In the genomic region with DNA sequence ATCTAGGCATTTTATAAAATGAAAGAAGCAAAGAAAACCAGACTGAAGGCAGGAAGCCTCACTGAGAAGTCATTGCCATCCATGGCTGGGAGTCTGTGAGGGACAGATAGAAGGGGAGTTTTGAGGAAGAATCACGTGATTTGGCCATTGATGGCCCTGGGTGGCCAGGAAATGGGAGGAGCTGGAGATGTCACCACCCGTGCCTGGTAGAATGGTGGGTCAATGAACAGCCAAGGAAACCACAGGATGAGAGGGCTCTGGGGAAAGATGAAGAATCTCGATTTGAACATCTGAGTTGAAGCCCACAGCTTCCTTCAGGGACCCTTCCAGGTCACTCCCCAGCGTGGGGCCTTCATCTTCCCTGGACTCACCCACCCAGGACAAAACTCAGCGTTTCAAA, we compare ENCODE assay signal across 22 cellular contexts.
DNase-seq lines count a peak whose midpoint lies in the region; ATAC-seq and TF ChIP-seq lines count a peak whose summit lies in the region.
"Had no signal": no experiment of that assay in that cellular context is flagged by ENCODE, and none has a peak within 500 bp of the region (broad histone marks: within the 10 kb centered on the region; RNA-seq: fewer than 3 reads in every experiment).

No MANE protein-coding gene starts in this region.

- H3K4me1 ChIP-seq in aorta (ENCODE audit: control insufficient read depth in 1 of 2, insufficient read depth in 2 of 2, low read length in 2 of 2) = no peaks in the 10 kb centered on the region
- H3K4me1 ChIP-seq: lower lobe of right lung, SJCRH30 had no signal

- H3K4me3 ChIP-seq in aorta (ENCODE audit: low read length in 2 of 2) = no peak overlapping the region
- H3K4me3 ChIP-seq: cardiac muscle cell, lower lobe of right lung, MG63, ovary, SJCRH30 had no signal

- H3K36me3 ChIP-seq in aorta (ENCODE audit: control insufficient read depth in 1 of 2, insufficient read depth in 2 of 2, low read length in 1 of 2) = no peaks in the 10 kb centered on the region
- H3K36me3 ChIP-seq: cardiac muscle cell, lower lobe of right lung, MG63, ovary, SJCRH30 had no signal

- H3K4me1 Mint-ChIP-seq in nephron = peaks cover 41% of the 10 kb centered on the region
- H3K4me1 Mint-ChIP-seq: CD4-positive, CD25-positive, alpha-beta regulatory T cell had no signal

- DNase-seq in caudate nucleus (lab: John Stamatoyannopoulos, UW) (no peak), aorta (no peak), RKO (ENCODE audit: low spot score) (no peak), erythroblast (lab: John Stamatoyannopoulos, UW) (no peak)
- DNase-seq: CD4-positive, CD25-positive, alpha-beta regulatory T cell; KG1; lower lobe of right lung; MG63; NCI-H1105 treated with DMSO at 0.1 percent for 48 hours; NCI-H1930; NCI-H524 treated with DMSO at 0.1 percent for 48 hours; ovary; SJCRH30; T1000 had no signal

- no peaks in the 10 kb centered on the region for H3K27me3 ChIP-seq in aorta (ENCODE audit: control insufficient read depth in 1 of 2, insufficient read depth in 2 of 2, low read length in 1 of 2)
- H3K27me3 ChIP-seq: cardiac muscle cell, MG63, ovary, SJCRH30 had no signal

- TF ChIP-seq CTCF in nephron (IDR thresholded peaks at IDR 0.05; ENCODE audit: unreplicated experiment in 3 of 3) = no peak

- H3K4me3 Mint-ChIP-seq in nephron = no peak overlapping the region
- H3K4me3 Mint-ChIP-seq: CD4-positive, CD25-positive, alpha-beta regulatory T cell; natural killer cell treated with Interleukin-12 subunit alpha and Interleukin-12 subunit beta and Interleukin-15 and Interleukin-18, amount 100 ng/mL, for 72 hours; type B pancreatic cell had no signal

- H3K9me3 Mint-ChIP-seq in nephron = peaks cover 7% of the 10 kb centered on the region
- H3K9me3 Mint-ChIP-seq: natural killer cell treated with Interleukin-12 subunit alpha and Interleukin-12 subunit beta and Interleukin-15 and Interleukin-18, amount 100 ng/mL, for 72 hours; type B pancreatic cell had no signal

- no peaks in the 10 kb centered on the region for H3K9me3 ChIP-seq in aorta (ENCODE audit: control insufficient read depth, low read length)
- H3K9me3 ChIP-seq: lower lobe of right lung, ovary, SJCRH30 had no signal

- H3K27ac Mint-ChIP-seq in nephron = peak overlapping the region; percentile 90 to 93 (median 92)
- H3K27ac Mint-ChIP-seq: activated naive CD4-positive, alpha-beta T cell treated with anti-CD3 and anti-CD28 coated beads, Interleukin-2, amount 50 U/mL, for 72 hours; CD4-positive, CD25-positive, alpha-beta regulatory T cell; natural killer cell treated with Interleukin-12 subunit alpha and Interleukin-12 subunit beta and Interleukin-15 and Interleukin-18, amount 100 ng/mL, for 72 hours; type B pancreatic cell had no signal

- WGBS in aorta, 2 donors = 70 to 73% methylated on average over 5 of the region's 5 CpGs

- peaks cover 4% of the 10 kb centered on the region for H3K27me3 Mint-ChIP-seq in nephron (ENCODE audit: low read depth)

- TF ChIP-seq POLR2A in erythroblast (IDR thresholded peaks at IDR 0.05; ENCODE audit: low read length) = no peak

- H3K27ac ChIP-seq in caudate nucleus (ENCODE audit: low read depth, low read length) (peak overlapping the region; percentile 78), aorta (ENCODE audit: low read depth in 1 of 2, low read length in 2 of 2) (peak overlapping the region; percentile 78 to 90)
- H3K27ac ChIP-seq: cardiac muscle cell, lower lobe of right lung, SJCRH30 had no signal

- no peaks in the 10 kb centered on the region for H3K36me3 Mint-ChIP-seq in nephron (ENCODE audit: low read depth)
- H3K36me3 Mint-ChIP-seq: activated naive CD4-positive, alpha-beta T cell treated with anti-CD3 and anti-CD28 coated beads, Interleukin-2, amount 50 U/mL, for 72 hours; CD4-positive, CD25-positive, alpha-beta regulatory T cell; natural killer cell treated with Interleukin-12 subunit alpha and Interleukin-12 subunit beta and Interleukin-15 and Interleukin-18, amount 100 ng/mL, for 72 hours; type B pancreatic cell had no signal

- ATAC-seq in HG03175 (IDR thresholded peaks at IDR 0.05; ENCODE audit: unreplicated experiment) (peak; percentile 41), aorta (ENCODE audit: low FRiP score) (no peak), GM21723 (IDR thresholded peaks at IDR 0.05; ENCODE audit: unreplicated experiment) (no peak)
- ATAC-seq: activated naive CD4-positive, alpha-beta T cell treated with anti-CD3 and anti-CD28 coated beads, Interleukin-2, amount 50 U/mL, for 72 hours; lower lobe of right lung; natural killer cell treated with Interleukin-12 subunit alpha and Interleukin-12 subunit beta and Interleukin-15 and Interleukin-18, amount 100 ng/mL, for 72 hours; Panc1 had no signal

- intact Hi-C loops in aorta (cut with DNase I) = no loop called here
